In the genomic region with DNA sequence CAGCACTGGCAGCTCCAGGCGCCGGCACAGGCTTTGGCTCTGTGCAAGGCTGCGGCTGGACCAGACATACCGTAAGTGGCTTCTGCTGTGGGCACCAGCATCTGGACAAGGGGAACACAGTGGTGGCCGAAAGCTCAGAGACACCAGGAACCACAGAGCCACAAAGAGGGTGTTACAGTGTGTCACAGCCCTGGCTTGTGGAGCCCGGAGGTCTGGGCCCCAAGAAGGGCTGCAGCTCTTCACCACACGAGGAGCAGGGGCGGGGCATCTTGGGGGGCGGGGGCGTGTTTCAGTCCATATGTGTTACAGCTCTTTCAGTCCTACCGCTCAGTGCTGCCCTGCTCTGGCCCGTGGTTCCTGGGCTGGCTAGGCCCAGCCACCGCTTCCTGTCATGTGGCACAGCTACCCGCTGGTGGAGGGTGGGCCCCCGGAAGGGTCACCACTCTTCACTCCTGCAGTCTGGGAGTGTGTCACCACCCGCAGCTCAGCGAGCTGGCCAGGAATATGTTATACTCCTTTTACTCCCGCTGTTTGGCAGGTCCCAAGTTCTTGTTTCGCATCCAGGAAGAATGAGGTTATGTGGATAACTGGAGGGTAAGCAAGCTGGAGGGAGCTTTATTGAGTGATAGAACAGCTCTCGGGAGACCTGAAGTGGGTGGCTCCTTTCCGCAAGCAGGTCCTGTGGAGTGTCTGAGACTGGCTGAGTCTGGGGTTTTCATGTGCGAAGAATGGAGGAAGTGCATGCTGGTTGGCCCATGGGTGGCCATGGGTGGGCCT, we compare ENCODE assay signal across 1 cellular context.
TF ChIP-seq lines count a peak whose summit lies in the region.

No MANE protein-coding gene starts in this region.

TF ChIP-seq in H1, 55 proteins besides CTCF, POLR2A, EP300 and RAD21:
- TF ChIP-seq, protein P1, sequence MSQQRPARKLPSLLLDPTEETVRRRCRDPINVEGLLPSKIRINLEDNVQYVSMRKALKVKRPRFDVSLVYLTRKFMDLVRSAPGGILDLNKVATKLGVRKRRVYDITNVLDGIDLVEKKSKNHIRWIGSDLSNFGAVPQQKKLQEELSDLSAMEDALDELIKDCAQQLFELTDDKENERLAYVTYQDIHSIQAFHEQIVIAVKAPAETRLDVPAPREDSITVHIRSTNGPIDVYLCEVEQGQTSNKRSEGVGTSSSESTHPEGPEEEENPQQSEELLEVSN (IDR thresholded peaks at IDR 0.05), result no peak; the same call in 1 of the 2 replicates
- no peak for TF ChIP-seq SP4 (IDR thresholded peaks at IDR 0.05; ENCODE audit: low read length)
- TF ChIP-seq GTF2F1 (IDR thresholded peaks at IDR 0.05; ENCODE audit: borderline replicate concordance, low read depth, low read length), result no peak
- TF ChIP-seq CHD1 (IDR thresholded peaks at IDR 0.05; ENCODE audit: low read depth, low read length), result no peak
- no peak for TF ChIP-seq BRCA1 (IDR thresholded peaks at IDR 0.05; ENCODE audit: low read depth, low read length)
- no peak for TF ChIP-seq SIRT6 (IDR thresholded peaks at IDR 0.05; ENCODE audit: low read length)
- TF ChIP-seq TBP (IDR thresholded peaks at IDR 0.05; ENCODE audit: low read depth, low read length), result peak; percentile 45; the same call in 1 of the 2 replicates
- TF ChIP-seq HDAC6 (IDR thresholded peaks at IDR 0.05; ENCODE audit: low read depth, low read length), result no peak
- no peak for TF ChIP-seq KDM5A (IDR thresholded peaks at IDR 0.05; ENCODE audit: low read length)
- no peak for TF ChIP-seq RBBP5 (IDR thresholded peaks at IDR 0.05; ENCODE audit: borderline replicate concordance, low read depth, low read length)
- TF ChIP-seq, protein P2, sequence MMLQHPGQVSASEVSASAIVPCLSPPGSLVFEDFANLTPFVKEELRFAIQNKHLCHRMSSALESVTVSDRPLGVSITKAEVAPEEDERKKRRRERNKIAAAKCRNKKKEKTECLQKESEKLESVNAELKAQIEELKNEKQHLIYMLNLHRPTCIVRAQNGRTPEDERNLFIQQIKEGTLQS (IDR thresholded peaks at IDR 0.05; ENCODE audit: insufficient read depth, low read depth, low read length), result no peak
- TF ChIP-seq YY1 (IDR thresholded peaks at IDR 0.05; ENCODE audit: low read depth, low read length), result 0 out of 2 replicates have a peak, but pooled peaks have one; percentile 16
- no peak for TF ChIP-seq SP2 (IDR thresholded peaks at IDR 0.05; ENCODE audit: low read length)
- TF ChIP-seq JUND (IDR thresholded peaks at IDR 0.05; ENCODE audit: low read length), result peak; percentile 34; the same call in 1 of the 2 replicates
- TF ChIP-seq GABPA (IDR thresholded peaks at IDR 0.05; ENCODE audit: borderline replicate concordance, insufficient read depth, low read length), result peak; percentile 93
- no peak for TF ChIP-seq JUN (IDR thresholded peaks at IDR 0.05; ENCODE audit: low read depth, low read length)
- no peak for TF ChIP-seq POU5F1 (IDR thresholded peaks at IDR 0.05; ENCODE audit: low read depth, low read length)
- TF ChIP-seq CREB1 (IDR thresholded peaks at IDR 0.05), result peak; percentile 52; the same call in 1 of the 2 replicates
- no peak for TF ChIP-seq FOSL1 (IDR thresholded peaks at IDR 0.05; ENCODE audit: insufficient read depth, low read depth, low read length)
- no peak for TF ChIP-seq NANOG (IDR thresholded peaks at IDR 0.05; ENCODE audit: insufficient read depth, low read depth, low read length, poor library complexity, severe bottlenecking)
- no peak for TF ChIP-seq NRF1 (IDR thresholded peaks at IDR 0.05; ENCODE audit: low read depth, low read length)
- TF ChIP-seq CTBP2 (IDR thresholded peaks at IDR 0.05; ENCODE audit: borderline replicate concordance, insufficient read depth, insufficient read length, low read length), result no peak
- TF ChIP-seq TAF7 (optimal IDR thresholded peaks at IDR 0.05; ENCODE audit: borderline replicate concordance, low read depth, low read length), result peak; percentile 24
- peak; percentile 68 for TF ChIP-seq POLR2AphosphoS5 (IDR thresholded peaks at IDR 0.05; ENCODE audit: low read depth, low read length)
- no peak for TF ChIP-seq EGR1 (IDR thresholded peaks at IDR 0.05; ENCODE audit: borderline replicate concordance, low read depth, low read length)
- TF ChIP-seq SIN3A (conservative IDR thresholded peaks at IDR 0.05 in 1 of 2, IDR thresholded peaks at IDR 0.05 in 1 of 2; ENCODE audit: low read depth in 1 of 2, low read length in 2 of 2), result peak; percentile 69 to 78; a peak in 3 of 4 replicates
- TF ChIP-seq BACH1 (IDR thresholded peaks at IDR 0.05; ENCODE audit: low read length), result no peak
- peak; percentile 17; the same call in 1 of the 2 replicates for TF ChIP-seq RFX5 (IDR thresholded peaks at IDR 0.05; ENCODE audit: borderline replicate concordance, low read depth, low read length)
- TF ChIP-seq, protein P3, sequence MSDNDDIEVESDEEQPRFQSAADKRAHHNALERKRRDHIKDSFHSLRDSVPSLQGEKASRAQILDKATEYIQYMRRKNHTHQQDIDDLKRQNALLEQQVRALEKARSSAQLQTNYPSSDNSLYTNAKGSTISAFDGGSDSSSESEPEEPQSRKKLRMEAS (IDR thresholded peaks at IDR 0.05), result peak; percentile 67
- peak; percentile 43 for TF ChIP-seq KDM4A (IDR thresholded peaks at IDR 0.05; ENCODE audit: low read depth, low read length, severe bottlenecking)
- TF ChIP-seq EZH2 (IDR thresholded peaks at IDR 0.05; ENCODE audit: low read depth, low read length, severe bottlenecking), result no peak
- peak; percentile 62 for TF ChIP-seq PHF8 (conservative IDR thresholded peaks at IDR 0.05; ENCODE audit: low read depth, low read length)
- TF ChIP-seq, protein P4, sequence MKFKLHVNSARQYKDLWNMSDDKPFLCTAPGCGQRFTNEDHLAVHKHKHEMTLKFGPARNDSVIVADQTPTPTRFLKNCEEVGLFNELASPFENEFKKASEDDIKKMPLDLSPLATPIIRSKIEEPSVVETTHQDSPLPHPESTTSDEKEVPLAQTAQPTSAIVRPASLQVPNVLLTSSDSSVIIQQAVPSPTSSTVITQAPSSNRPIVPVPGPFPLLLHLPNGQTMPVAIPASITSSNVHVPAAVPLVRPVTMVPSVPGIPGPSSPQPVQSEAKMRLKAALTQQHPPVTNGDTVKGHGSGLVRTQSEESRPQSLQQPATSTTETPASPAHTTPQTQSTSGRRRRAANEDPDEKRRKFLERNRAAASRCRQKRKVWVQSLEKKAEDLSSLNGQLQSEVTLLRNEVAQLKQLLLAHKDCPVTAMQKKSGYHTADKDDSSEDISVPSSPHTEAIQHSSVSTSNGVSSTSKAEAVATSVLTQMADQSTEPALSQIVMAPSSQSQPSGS (IDR thresholded peaks at IDR 0.05; ENCODE audit: low read length), result 0 out of 2 replicates have a peak, but pooled peaks have one; percentile 16
- TF ChIP-seq SRF (IDR thresholded peaks at IDR 0.05; ENCODE audit: low read depth, low read length), result no peak
- TF ChIP-seq CBX8 (IDR thresholded peaks at IDR 0.05; ENCODE audit: borderline replicate concordance, low read depth, low read length), result no peak
- TF ChIP-seq SAP30 (IDR thresholded peaks at IDR 0.05; ENCODE audit: insufficient read depth, insufficient replicate concordance, low read length), result peak; percentile 76
- TF ChIP-seq MAFK (IDR thresholded peaks at IDR 0.05; ENCODE audit: low read depth, low read length), result no peak
- TF ChIP-seq TAF1 (IDR thresholded peaks at IDR 0.05; ENCODE audit: low read depth, low read length), result peak; percentile 85; the same call in 1 of the 2 replicates
- TF ChIP-seq SIX5 (IDR thresholded peaks at IDR 0.05; ENCODE audit: low read depth, low read length), result peak; percentile 25; the same call in 1 of the 2 replicates
- peak; percentile 78 for TF ChIP-seq ASH2L (IDR thresholded peaks at IDR 0.05; ENCODE audit: low read length)
- peak; percentile 70; the same call in 1 of the 2 replicates for TF ChIP-seq SP1 (IDR thresholded peaks at IDR 0.05; ENCODE audit: low read depth, low read length)
- TF ChIP-seq, protein P5, sequence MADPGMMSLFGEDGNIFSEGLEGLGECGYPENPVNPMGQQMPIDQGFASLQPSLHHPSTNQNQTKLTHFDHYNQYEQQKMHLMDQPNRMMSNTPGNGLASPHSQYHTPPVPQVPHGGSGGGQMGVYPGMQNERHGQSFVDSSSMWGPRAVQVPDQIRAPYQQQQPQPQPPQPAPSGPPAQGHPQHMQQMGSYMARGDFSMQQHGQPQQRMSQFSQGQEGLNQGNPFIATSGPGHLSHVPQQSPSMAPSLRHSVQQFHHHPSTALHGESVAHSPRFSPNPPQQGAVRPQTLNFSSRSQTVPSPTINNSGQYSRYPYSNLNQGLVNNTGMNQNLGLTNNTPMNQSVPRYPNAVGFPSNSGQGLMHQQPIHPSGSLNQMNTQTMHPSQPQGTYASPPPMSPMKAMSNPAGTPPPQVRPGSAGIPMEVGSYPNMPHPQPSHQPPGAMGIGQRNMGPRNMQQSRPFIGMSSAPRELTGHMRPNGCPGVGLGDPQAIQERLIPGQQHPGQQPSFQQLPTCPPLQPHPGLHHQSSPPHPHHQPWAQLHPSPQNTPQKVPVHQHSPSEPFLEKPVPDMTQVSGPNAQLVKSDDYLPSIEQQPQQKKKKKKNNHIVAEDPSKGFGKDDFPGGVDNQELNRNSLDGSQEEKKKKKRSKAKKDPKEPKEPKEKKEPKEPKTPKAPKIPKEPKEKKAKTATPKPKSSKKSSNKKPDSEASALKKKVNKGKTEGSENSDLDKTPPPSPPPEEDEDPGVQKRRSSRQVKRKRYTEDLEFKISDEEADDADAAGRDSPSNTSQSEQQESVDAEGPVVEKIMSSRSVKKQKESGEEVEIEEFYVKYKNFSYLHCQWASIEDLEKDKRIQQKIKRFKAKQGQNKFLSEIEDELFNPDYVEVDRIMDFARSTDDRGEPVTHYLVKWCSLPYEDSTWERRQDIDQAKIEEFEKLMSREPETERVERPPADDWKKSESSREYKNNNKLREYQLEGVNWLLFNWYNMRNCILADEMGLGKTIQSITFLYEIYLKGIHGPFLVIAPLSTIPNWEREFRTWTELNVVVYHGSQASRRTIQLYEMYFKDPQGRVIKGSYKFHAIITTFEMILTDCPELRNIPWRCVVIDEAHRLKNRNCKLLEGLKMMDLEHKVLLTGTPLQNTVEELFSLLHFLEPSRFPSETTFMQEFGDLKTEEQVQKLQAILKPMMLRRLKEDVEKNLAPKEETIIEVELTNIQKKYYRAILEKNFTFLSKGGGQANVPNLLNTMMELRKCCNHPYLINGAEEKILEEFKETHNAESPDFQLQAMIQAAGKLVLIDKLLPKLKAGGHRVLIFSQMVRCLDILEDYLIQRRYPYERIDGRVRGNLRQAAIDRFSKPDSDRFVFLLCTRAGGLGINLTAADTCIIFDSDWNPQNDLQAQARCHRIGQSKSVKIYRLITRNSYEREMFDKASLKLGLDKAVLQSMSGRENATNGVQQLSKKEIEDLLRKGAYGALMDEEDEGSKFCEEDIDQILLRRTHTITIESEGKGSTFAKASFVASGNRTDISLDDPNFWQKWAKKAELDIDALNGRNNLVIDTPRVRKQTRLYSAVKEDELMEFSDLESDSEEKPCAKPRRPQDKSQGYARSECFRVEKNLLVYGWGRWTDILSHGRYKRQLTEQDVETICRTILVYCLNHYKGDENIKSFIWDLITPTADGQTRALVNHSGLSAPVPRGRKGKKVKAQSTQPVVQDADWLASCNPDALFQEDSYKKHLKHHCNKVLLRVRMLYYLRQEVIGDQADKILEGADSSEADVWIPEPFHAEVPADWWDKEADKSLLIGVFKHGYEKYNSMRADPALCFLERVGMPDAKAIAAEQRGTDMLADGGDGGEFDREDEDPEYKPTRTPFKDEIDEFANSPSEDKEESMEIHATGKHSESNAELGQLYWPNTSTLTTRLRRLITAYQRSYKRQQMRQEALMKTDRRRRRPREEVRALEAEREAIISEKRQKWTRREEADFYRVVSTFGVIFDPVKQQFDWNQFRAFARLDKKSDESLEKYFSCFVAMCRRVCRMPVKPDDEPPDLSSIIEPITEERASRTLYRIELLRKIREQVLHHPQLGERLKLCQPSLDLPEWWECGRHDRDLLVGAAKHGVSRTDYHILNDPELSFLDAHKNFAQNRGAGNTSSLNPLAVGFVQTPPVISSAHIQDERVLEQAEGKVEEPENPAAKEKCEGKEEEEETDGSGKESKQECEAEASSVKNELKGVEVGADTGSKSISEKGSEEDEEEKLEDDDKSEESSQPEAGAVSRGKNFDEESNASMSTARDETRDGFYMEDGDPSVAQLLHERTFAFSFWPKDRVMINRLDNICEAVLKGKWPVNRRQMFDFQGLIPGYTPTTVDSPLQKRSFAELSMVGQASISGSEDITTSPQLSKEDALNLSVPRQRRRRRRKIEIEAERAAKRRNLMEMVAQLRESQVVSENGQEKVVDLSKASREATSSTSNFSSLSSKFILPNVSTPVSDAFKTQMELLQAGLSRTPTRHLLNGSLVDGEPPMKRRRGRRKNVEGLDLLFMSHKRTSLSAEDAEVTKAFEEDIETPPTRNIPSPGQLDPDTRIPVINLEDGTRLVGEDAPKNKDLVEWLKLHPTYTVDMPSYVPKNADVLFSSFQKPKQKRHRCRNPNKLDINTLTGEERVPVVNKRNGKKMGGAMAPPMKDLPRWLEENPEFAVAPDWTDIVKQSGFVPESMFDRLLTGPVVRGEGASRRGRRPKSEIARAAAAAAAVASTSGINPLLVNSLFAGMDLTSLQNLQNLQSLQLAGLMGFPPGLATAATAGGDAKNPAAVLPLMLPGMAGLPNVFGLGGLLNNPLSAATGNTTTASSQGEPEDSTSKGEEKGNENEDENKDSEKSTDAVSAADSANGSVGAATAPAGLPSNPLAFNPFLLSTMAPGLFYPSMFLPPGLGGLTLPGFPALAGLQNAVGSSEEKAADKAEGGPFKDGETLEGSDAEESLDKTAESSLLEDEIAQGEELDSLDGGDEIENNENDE (IDR thresholded peaks at IDR 0.05; ENCODE audit: insufficient replicate concordance, low read length), result no peak
- no peak for TF ChIP-seq RXRA (IDR thresholded peaks at IDR 0.05; ENCODE audit: insufficient read depth, low read depth, low read length)
- TF ChIP-seq CEBPB (IDR thresholded peaks at IDR 0.05; ENCODE audit: low read depth, low read length), result no peak
- TF ChIP-seq, protein P6, sequence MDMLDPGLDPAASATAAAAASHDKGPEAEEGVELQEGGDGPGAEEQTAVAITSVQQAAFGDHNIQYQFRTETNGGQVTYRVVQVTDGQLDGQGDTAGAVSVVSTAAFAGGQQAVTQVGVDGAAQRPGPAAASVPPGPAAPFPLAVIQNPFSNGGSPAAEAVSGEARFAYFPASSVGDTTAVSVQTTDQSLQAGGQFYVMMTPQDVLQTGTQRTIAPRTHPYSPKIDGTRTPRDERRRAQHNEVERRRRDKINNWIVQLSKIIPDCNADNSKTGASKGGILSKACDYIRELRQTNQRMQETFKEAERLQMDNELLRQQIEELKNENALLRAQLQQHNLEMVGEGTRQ (IDR thresholded peaks at IDR 0.05; ENCODE audit: low read length), result peak; percentile 85
TF ChIP-seq in H1: peak in this region for 19.
